In the genomic region with DNA sequence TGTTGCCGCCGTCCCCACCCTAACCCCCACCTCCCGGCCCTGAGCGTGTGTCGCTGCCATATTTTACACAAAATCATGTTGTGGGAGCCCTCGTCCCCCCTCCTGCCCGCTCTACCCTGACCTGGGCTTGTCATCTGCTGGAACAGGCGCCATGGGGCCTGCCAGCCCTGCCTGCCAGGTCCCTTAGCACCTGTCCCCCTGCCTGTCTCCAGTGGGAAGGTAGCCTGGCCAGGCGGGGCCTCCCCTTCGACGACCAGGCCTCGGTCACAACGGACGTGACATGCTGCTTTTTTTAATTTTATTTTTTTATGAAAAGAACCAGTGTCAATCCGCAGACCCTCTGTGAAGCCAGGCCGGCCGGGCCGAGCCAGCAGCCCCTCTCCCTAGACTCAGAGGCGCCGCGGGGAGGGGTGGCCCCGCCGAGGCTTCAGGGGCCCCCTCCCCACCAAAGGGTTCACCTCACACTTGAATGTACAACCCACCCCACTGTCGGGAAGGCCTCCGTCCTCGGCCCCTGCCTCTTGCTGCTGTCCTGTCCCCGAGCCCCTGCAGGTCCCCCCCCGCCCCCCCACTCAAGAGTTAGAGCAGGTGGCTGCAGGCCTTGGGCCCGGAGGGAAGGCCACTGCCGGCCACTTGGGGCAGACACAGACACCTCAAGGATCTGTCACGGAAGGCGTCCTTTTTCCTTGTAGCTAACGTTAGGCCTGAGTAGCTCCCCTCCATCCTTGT, we compare ENCODE assay signal across 1 cellular context.
A peak's percentile ranks its signal among the peaks of the same experiment; 100 is the strongest.
TF ChIP-seq lines count a peak whose summit lies in the region.

No MANE protein-coding gene starts in this region.

TF ChIP-seq in HCT116, 20 proteins besides CTCF, POLR2A, EP300 and RAD21:
- TF ChIP-seq FOSL1 (IDR thresholded peaks at IDR 0.05; ENCODE audit: low read depth) (no peak), JUND (IDR thresholded peaks at IDR 0.05) (no peak), SIN3A (IDR thresholded peaks at IDR 0.05; ENCODE audit: low read depth) (0 out of 2 replicates have a peak, but pooled peaks have one; percentile 19)
TF ChIP-seq in HCT116: peak in this region for 1.
